ENCODE assay signal across 26 cellular contexts in genomic region chr2:67772216-67773180, GRCh38.
A peak's percentile ranks its signal among the peaks of the same experiment; 100 is the strongest.
DNase-seq lines count a peak whose midpoint lies in the region; ATAC-seq, FAIRE-seq and TF ChIP-seq lines count a peak whose summit lies in the region.
"Had no signal": no experiment of that assay in that cellular context is flagged by ENCODE, and none has a peak within 500 bp of the region (broad histone marks: within the 10 kb centered on the region; RNA-seq: fewer than 3 reads in every experiment).

No MANE protein-coding gene starts in this region.

- H3K36me3 ChIP-seq in HepG2 (replicated peaks in 1 of 2; ENCODE audit: control insufficient read depth in 1 of 2, insufficient read depth in 2 of 2, low read length in 2 of 2) (no peaks in the 10 kb centered on the region), right lobe of liver (no peaks in the 10 kb centered on the region), K562 (ENCODE audit: control insufficient read depth, insufficient read depth, low read length) (no peaks in the 10 kb centered on the region)
- H3K36me3 ChIP-seq: heart left ventricle, vagina had no signal

- CTCF ChIA-PET in HepG2 (lab: Yijun Ruan, JAX; ENCODE audit: low intra/inter-chr PET ratio, low total read pairs) (no interaction called here), K562 (lab: Yijun Ruan, JAX; ENCODE audit: low intra/inter-chr PET ratio) (no interaction called here)

- TF ChIP-seq RAD21 in HepG2 (CRISPR knock-in tag; IDR thresholded peaks at IDR 0.05) (no peak), K562 (CRISPR knock-in tag; conservative IDR thresholded peaks at IDR 0.05 in 1 of 2, IDR thresholded peaks at IDR 0.05 in 1 of 2) (no peak)

- H3K27me3 ChIP-seq in HepG2 (ENCODE audit: control insufficient read depth in 1 of 2, insufficient read depth in 2 of 2, low read length in 2 of 2) (no peaks in the 10 kb centered on the region), right lobe of liver (no peaks in the 10 kb centered on the region), K562 (ENCODE audit: control insufficient read depth in 2 of 2, insufficient read depth in 2 of 2, low read length in 2 of 2) (no peaks in the 10 kb centered on the region)
- H3K27me3 ChIP-seq: heart left ventricle, vagina had no signal

- H3K4me3 ChIP-seq in HepG2 (replicated peaks in 1 of 3; ENCODE audit: insufficient read depth in 1 of 3, low read depth in 2 of 3, low read length in 3 of 3) (no peak overlapping the region), right lobe of liver (no peak overlapping the region), K562 (no peak overlapping the region)
- H3K4me3 ChIP-seq: heart left ventricle, skin epidermis, vagina had no signal

- H4K20me1 ChIP-seq in HepG2 (ENCODE audit: insufficient read depth, low read length), result no peaks in the 10 kb centered on the region
- no peaks in the 10 kb centered on the region for H4K20me1 ChIP-seq in K562 (replicated peaks; ENCODE audit: control insufficient read depth, insufficient read depth, low read length)

- H3K4me2 ChIP-seq in HepG2 (ENCODE audit: low read depth, low read length), result no peak overlapping the region
- no peak overlapping the region for H3K4me2 ChIP-seq in K562 (ENCODE audit: insufficient read depth, low read length)

- H3K27ac ChIP-seq in HepG2 (ENCODE audit: extremely low read length, insufficient read depth, low read length) (no peak overlapping the region), right lobe of liver (no peak overlapping the region), K562 (ENCODE audit: extremely low read depth, low read depth, low read length) (no peak overlapping the region)
- H3K27ac ChIP-seq: parathyroid adenoma, vagina had no signal

- no peak for TF ChIP-seq EP300 in HepG2 (IDR thresholded peaks at IDR 0.05; ENCODE audit: low read depth in 2 of 2, low read length in 2 of 2)
- TF ChIP-seq EP300 in HepG2 (CRISPR knock-in tag; IDR thresholded peaks at IDR 0.05; ENCODE audit: borderline replicate concordance), result no peak
- TF ChIP-seq EP300 in K562 (IDR thresholded peaks at IDR 0.05; ENCODE audit: low read length), result no peak

- POLR2A ChIA-PET in HepG2 (lab: Yijun Ruan, JAX) (no interaction called here), K562 (lab: Yijun Ruan, JAX) (interaction anchor here (0.9 to 1.0 kb wide), 3 partner anchors 14 to 17 kb away, joined by 3 to 7 read pairs (median 3); no protein-coding TSS in a partner anchor)

- BruUV-seq in HepG2 (replicated peaks; lab: Mats Ljungman, UMichigan) (no TSS peak), K562 (replicated peaks; lab: Mats Ljungman, UMichigan) (no TSS peak)

- H3K4me1 ChIP-seq in HepG2 (ENCODE audit: insufficient read depth, low read length) (no peaks in the 10 kb centered on the region), right lobe of liver (no peaks in the 10 kb centered on the region), K562 (replicated peaks in 1 of 2; ENCODE audit: control insufficient read depth in 2 of 2, insufficient read depth in 2 of 2, low read length in 2 of 2) (no peaks in the 10 kb centered on the region)
- H3K4me1 ChIP-seq: heart left ventricle, vagina had no signal

- FAIRE-seq in HepG2 (lab: Jason Lieb, UNC), result no peak
- FAIRE-seq in K562 (lab: Jason Lieb, UNC), result no peak

- no peak overlapping the region for H2AFZ ChIP-seq in HepG2 (ENCODE audit: low read length)
- H2AFZ ChIP-seq in K562 (ENCODE audit: low read depth, low read length), result no peak overlapping the region
- H2AFZ ChIP-seq: parathyroid adenoma had no signal

- no peaks in the 10 kb centered on the region for H3K9me1 ChIP-seq in K562 (ENCODE audit: control insufficient read depth, insufficient read depth, low read length)

- DNase-seq in HepG2 (ENCODE audit: low spot score), result no peak
- no peak for DNase-seq in right lobe of liver
- DNase-seq in K562 (ENCODE audit: extremely low read depth in 1 of 4, low spot score in 3 of 4), result no peak
- DNase-seq in left kidney (ENCODE audit: low read depth, low spot score), result peak; percentile 66
- DNase-seq in NAMALWA (ENCODE audit: low spot score), result no peak
- no peak for DNase-seq in stimulated activated CD4-positive, alpha-beta T cell treated with anti-CD3 and anti-CD28 coated beads, Interleukin-1b, Interleukin-23, amount 100 ng/mL, for 48 hours
- DNase-seq: activated B cell treated with CpG ODN at 0.5 μM for 24 hours; activated CD4-positive, alpha-beta memory T cell treated with anti-CD3 and anti-CD28 coated beads, Interleukin-2, amount 10 ng/mL, durations not matched to agents 7 days and 5 days; activated effector memory CD4-positive, alpha-beta T cell treated with Interleukin-2 at 50 U/mL for 16 hours; CD4-positive, alpha-beta memory T cell; effector memory CD4-positive, alpha-beta T cell; heart left ventricle; HFFc6; Karpas-422; left colon; natural killer cell; NCI-H1105; NCI-H2081; NCI-H524 treated with DMSO at 0.1 percent for 48 hours; RPMI8226; stimulated activated CD4-positive, alpha-beta T cell treated with anti-CD3 and anti-CD28 coated beads, Interleukin-2, amount 100 ng/mL, for 24 hours had no signal

- no peaks in the 10 kb centered on the region for H3K9me3 ChIP-seq in HepG2 (ENCODE audit: low read length)
- H3K9me3 ChIP-seq in right lobe of liver, result no peaks in the 10 kb centered on the region
- no peaks in the 10 kb centered on the region for H3K9me3 ChIP-seq in K562 (replicated peaks; ENCODE audit: control insufficient read depth, insufficient read depth, low read depth, low read length)
- H3K9me3 ChIP-seq: heart left ventricle, vagina had no signal

- H3K79me2 ChIP-seq in HepG2 (ENCODE audit: insufficient read depth, low read length), result no peaks in the 10 kb centered on the region
- no peaks in the 10 kb centered on the region for H3K79me2 ChIP-seq in K562 (ENCODE audit: control insufficient read depth, insufficient read depth, low read length)
- H3K79me2 ChIP-seq: parathyroid adenoma had no signal

- TF ChIP-seq POLR2A in HepG2 (IDR thresholded peaks at IDR 0.05; ENCODE audit: insufficient read depth in 1 of 2, low read depth in 2 of 2, low read length in 2 of 2) (no peak), right lobe of liver (IDR thresholded peaks at IDR 0.05) (no peak), K562 (conservative IDR thresholded peaks at IDR 0.05) (no peak)

- TF ChIP-seq CTCF in HepG2 (CRISPR knock-in tag; IDR thresholded peaks at IDR 0.05) (no peak), right lobe of liver (IDR thresholded peaks at IDR 0.05) (no peak), K562 (IDR thresholded peaks at IDR 0.05 in 2 of 3, conservative IDR thresholded peaks at IDR 0.05 in 1 of 3; ENCODE audit: insufficient read depth in 2 of 3, low read depth in 1 of 3, low read length in 3 of 3) (no peak)

- intact Hi-C loops in HepG2 (cut with micrococcal nuclease; ENCODE audit: unreplicated experiment), result no loop called here
- intact Hi-C loops in right lobe of liver (cut with DNase I), result no loop called here
- intact Hi-C loops in K562 (cut with micrococcal nuclease), result no loop called here

- 29% methylated on average over 9 of the region's 9 CpGs for WGBS in HepG2 (ENCODE audit: low lambda C conversion rate)
- WGBS in right lobe of liver (ENCODE audit: insufficient coverage, low coverage, low lambda C conversion rate, missing lambda C conversion rate), result 76% methylated on average over 9 of the region's 9 CpGs
- WGBS in K562 (ENCODE audit: insufficient coverage, low coverage, missing lambda C conversion rate), result 0% methylated on average over 8 of the region's 9 CpGs

- no peak overlapping the region for H3K9ac ChIP-seq in HepG2 (ENCODE audit: insufficient read depth, low read depth, low read length)
- H3K9ac ChIP-seq in K562 (ENCODE audit: insufficient read depth in 1 of 2, low read depth in 2 of 2, low read length in 2 of 2), result no peak overlapping the region
- H3K9ac ChIP-seq: parathyroid adenoma had no signal

- ATAC-seq in HepG2 (no peak), right lobe of liver (no peak), K562 (no peak), HG03565 (IDR thresholded peaks at IDR 0.05; ENCODE audit: unreplicated experiment) (no peak)
- ATAC-seq: left colon; natural killer cell; stimulated activated memory B cell treated with anti-CD40 and anti-IgM and Interleukin-4, amounts not matched to agents 10 μg/mL and 1 μg/mL and 100 μg/mL, for 72 hours had no signal

- in situ Hi-C loops in HepG2 (cut with HindIII; ENCODE audit: extremely low pct_ligation_motif_present, low pct_unique_long_range_greater_than_20kb), result no loop called here
- in situ Hi-C loops in K562 (cut with MboI), result no loop called here

TF ChIP-seq in HepG2, 621 proteins besides CTCF, POLR2A, EP300 and RAD21 (continues in another document):
- TF ChIP-seq CEBPB (IDR thresholded peaks at IDR 0.05; ENCODE audit: borderline replicate concordance, low read depth, low read length) (peak; percentile 77), ATF7 (IDR thresholded peaks at IDR 0.05) (peak; percentile 71; the same call in 1 of the 2 replicates), ATF7 (CRISPR knock-in tag; IDR thresholded peaks at IDR 0.05) (no peak), RBFOX2 (IDR thresholded peaks at IDR 0.05; ENCODE audit: low read depth, low read length) (no peak)

TF ChIP-seq in K562, 482 proteins besides CTCF, POLR2A, EP300 and RAD21:
- TF ChIP-seq CEBPB (tag; IDR thresholded peaks at IDR 0.05) (peak; percentile 63), ATF3 (IDR thresholded peaks at IDR 0.05) (peak; percentile 33; the same call in 1 of the 2 replicates), ATF3 (CRISPR knock-in tag; conservative IDR thresholded peaks at IDR 0.05) (no peak), TCF7L2 (IDR thresholded peaks at IDR 0.05; ENCODE audit: low read depth, low read length) (no peak), CEBPG (CRISPR knock-in tag; IDR thresholded peaks at IDR 0.05) (no peak), CEBPG (tag; conservative IDR thresholded peaks at IDR 0.05 in 1 of 2, IDR thresholded peaks at IDR 0.05 in 1 of 2) (peak in 1 of 2 experiments; percentile 80; a peak in 2 of 4 replicates)

Comparison
In these comparisons a context has a peak if more than half of its experiments do, and no peak if none do; other contexts are left out.
1. Of the 241 proteins assayed by ChIP-seq in both HepG2 and K562: peak only in HepG2: none; only in K562: none; in both: CEBPB; in neither: 237; mixed calls (peak in some experiments, not most) for 3.